Comparison of ENCODE assay signal across 1 cellular context in the genomic region with DNA sequence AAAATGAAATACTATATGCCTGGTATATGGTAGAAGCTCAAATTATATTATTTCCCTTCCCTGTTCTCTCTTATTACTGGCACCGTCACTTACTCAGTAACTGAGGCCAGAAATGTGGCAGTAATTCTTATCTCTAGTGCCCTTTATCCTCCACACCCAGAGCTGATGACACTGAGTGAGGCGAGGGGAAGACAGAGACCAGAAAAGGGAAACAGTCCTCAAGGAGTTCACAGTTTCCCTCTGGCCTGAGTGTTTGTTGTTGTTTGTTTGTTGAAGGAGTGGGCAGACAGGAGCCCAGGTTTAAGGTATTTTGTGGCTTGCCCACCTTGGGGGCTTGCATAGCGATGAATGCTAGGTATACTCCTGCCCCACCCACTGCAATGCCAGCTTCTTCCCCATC.
TF ChIP-seq lines count a peak whose summit lies in the region.

No MANE protein-coding gene starts in this region.

TF ChIP-seq in GM23338, 12 proteins besides CTCF, POLR2A, EP300 and RAD21 (continued from another document):
- TF ChIP-seq REST (IDR thresholded peaks at IDR 0.05; ENCODE audit: unreplicated experiment) (no peak), CREB1 (CRISPR knock-in tag; IDR thresholded peaks at IDR 0.05; ENCODE audit: low read depth) (no peak)
